8 cellular contexts compared by ENCODE assay signal in genomic region chr22:46122511-46122971, GRCh38. TPM values are rescaled to one million over a fixed set of nuclear protein-coding genes. Genes with fewer than 3 reads are reported as not detected.
DNase-seq lines count a peak whose midpoint lies in the region; ATAC-seq and TF ChIP-seq lines count a peak whose summit lies in the region.

No MANE protein-coding gene starts in this region.

- DNase-seq in HK-2 (ENCODE audit: unreplicated experiment) (peak; percentile 68), T-helper 1 cell (peak; percentile 42 to 65 (median 61)), adrenal gland (peak; percentile 66 to 89 (median 81)), left ventricle myocardium superior (peak; percentile 90), DMS79 treated with DMSO at 0.1 percent for 48 hours (lab: John Stamatoyannopoulos, UW) (no peak)

- peaks cover 29 to 70% (median 58%) of the 10 kb centered on the region in 10 experiments for H3K4me1 ChIP-seq in BLaER1 treated with 17β-estradiol and CSF1 and Interleukin-3, amounts not matched to agents 10 nM and 100 nM
- peaks cover 5 to 18% of the 10 kb centered on the region in 2 donors for H3K4me1 ChIP-seq in adrenal gland (replicated peaks in 1 of 2)
- H3K4me1 ChIP-seq in skeletal muscle satellite cell (ENCODE audit: control insufficient read depth, insufficient read depth, low read length) = peaks cover 20% of the 10 kb centered on the region

- no peaks in the 10 kb centered on the region for H3K9me3 ChIP-seq in BLaER1 treated with 17β-estradiol and CSF1 and Interleukin-3, amounts not matched to agents 10 nM and 100 nM (replicated peaks in 1 of 11)
- H3K9me3 ChIP-seq in adrenal gland (replicated peaks in 1 of 3) (no peaks in the 10 kb centered on the region), skeletal muscle satellite cell (replicated peaks; ENCODE audit: low read length) (no peaks in the 10 kb centered on the region)

- peak; percentile 63 for ATAC-seq in left ventricle myocardium superior
- no peak for ATAC-seq in GM19395 (IDR thresholded peaks at IDR 0.05; ENCODE audit: unreplicated experiment)

- peak overlapping the region in 4 of 11 experiments; percentile 39 to 59 (median 44); a peak in 5 of 22 replicates for H3K9ac ChIP-seq in BLaER1 treated with 17β-estradiol and CSF1 and Interleukin-3, amounts not matched to agents 10 nM and 100 nM
- peak overlapping the region; percentile 33 for H3K9ac ChIP-seq in skeletal muscle satellite cell (ENCODE audit: low read depth, low read length)

- no peaks in the 10 kb centered on the region for H4K20me1 ChIP-seq in BLaER1 treated with 17β-estradiol and CSF1 and Interleukin-3, amounts not matched to agents 10 nM and 100 nM

- H3K4me3 ChIP-seq in BLaER1 treated with 17β-estradiol and CSF1 and Interleukin-3, amounts not matched to agents 10 nM and 100 nM = no peak overlapping the region
- H3K4me3 ChIP-seq in adrenal gland = no peak overlapping the region
- no peak overlapping the region for H3K4me3 ChIP-seq in skeletal muscle satellite cell (ENCODE audit: low read length)

- TF ChIP-seq CTCF in adrenal gland (IDR thresholded peaks at IDR 0.05) = peak; percentile 92 to 97 (median 94)

- peak overlapping the region; percentile 58 to 80 (median 66) for H3K4me2 ChIP-seq in BLaER1 treated with 17β-estradiol and CSF1 and Interleukin-3, amounts not matched to agents 10 nM and 100 nM
- peak overlapping the region; percentile 72 for H3K4me2 ChIP-seq in skeletal muscle satellite cell (ENCODE audit: low read length)

- no peaks in the 10 kb centered on the region for H3K36me3 ChIP-seq in BLaER1 treated with 17β-estradiol and CSF1 and Interleukin-3, amounts not matched to agents 10 nM and 100 nM
- H3K36me3 ChIP-seq in adrenal gland (replicated peaks in 1 of 2) (no peaks in the 10 kb centered on the region), skeletal muscle satellite cell (ENCODE audit: insufficient read depth, low read length) (no peaks in the 10 kb centered on the region)

- H3K27ac ChIP-seq in BLaER1 treated with 17β-estradiol and CSF1 and Interleukin-3, amounts not matched to agents 10 nM and 100 nM = peak overlapping the region in 4 of 11 experiments; percentile 30 to 55 (median 42); a peak in 6 of 22 replicates
- no peak overlapping the region for H3K27ac ChIP-seq in adrenal gland

- intact Hi-C loops in adrenal gland (cut with DNase I) (loop anchor here (2.0 to 10.0 kb wide), 3 partner anchors 132 to 420 kb away; partner anchors contain the start of gene CDPF1 (in 1 of the 2)), left ventricle myocardium superior (cut with micrococcal nuclease) (loop anchor here (5.0 kb wide), 1 partner anchor 190 kb away; no protein-coding TSS in a partner anchor)

- no peaks in the 10 kb centered on the region for H3K27me3 ChIP-seq in BLaER1 treated with 17β-estradiol and CSF1 and Interleukin-3, amounts not matched to agents 10 nM and 100 nM
- H3K27me3 ChIP-seq in adrenal gland = no peaks in the 10 kb centered on the region
- no peaks in the 10 kb centered on the region for H3K27me3 ChIP-seq in skeletal muscle satellite cell (ENCODE audit: control insufficient read depth, insufficient read depth, low read length)

- 0 to 12% (median 6%) methylated on average over 16 to 24 of the region's 24 CpGs for WGBS in adrenal gland, 4 donors

- no peak for TF ChIP-seq POLR2A in adrenal gland (IDR thresholded peaks at IDR 0.05)

RNA-seq across cellular contexts. Expression of gene PPARA, which starts 27.8 kb away (rescaled TPM):
- total RNA-seq in adrenal gland (100 to 1,000 TPM in 1 of 8 donors, 10 to 100 TPM in 7; 27.6 to 208 (median 41.7) TPM), left ventricle myocardium superior (78.9 TPM)
- polyA plus RNA-seq in adrenal gland = 10 to 100 TPM in 1 of 3 donors, 1 to 10 TPM in 2; 5.1 to 17.0 (median 8.4) TPM
- total RNA-seq in skeletal muscle satellite cell (2012; rRNA removed) = 9.0 and 14.2 TPM in 2 replicates
